15 cellular contexts compared by ENCODE assay signal in genomic region chr17:65037157-65037556, GRCh38. TPM values are rescaled to one million over a fixed set of nuclear protein-coding genes. Genes with fewer than 3 reads are reported as not detected.
DNase-seq lines count a peak whose midpoint lies in the region; ATAC-seq and TF ChIP-seq lines count a peak whose summit lies in the region.
"Had no signal": no experiment of that assay in that cellular context is flagged by ENCODE, and none has a peak within 500 bp of the region (broad histone marks: within the 10 kb centered on the region; RNA-seq: fewer than 3 reads in every experiment).

No MANE protein-coding gene starts in this region.

- H3K9me3 Mint-ChIP-seq in CD4-positive, alpha-beta memory T cell = no peaks in the 10 kb centered on the region
- H3K9me3 Mint-ChIP-seq in activated T-helper 2 cell treated with anti-CD3 and anti-CD28 coated beads, Interferon-gamma antibody, Interleukin-2, Interleukin-4, amounts not matched to agents 10 μg/mL and 5 μg/mL and 100 μg/mL, durations not matched to agents 14 hours and 24 hours and 36 hours = no peaks in the 10 kb centered on the region
- no peaks in the 10 kb centered on the region for H3K9me3 Mint-ChIP-seq in naive thymus-derived CD8-positive, alpha-beta T cell

- POLR2A ChIA-PET in CD4-positive, alpha-beta memory T cell (lab: Charles Lee; ENCODE audit: partially characterized antibody) = interaction anchor here (1.8 to 2.5 kb wide), 4 partner anchors 8 to 62 kb away, joined by 8 to 14 read pairs (median 10); no protein-coding TSS in a partner anchor
- POLR2A ChIA-PET in IMR-90 (lab: Charles Lee; ENCODE audit: unreplicated experiment) = no interaction called here
- POLR2A ChIA-PET in naive thymus-derived CD8-positive, alpha-beta T cell (lab: Charles Lee) = interaction anchor here (1.2 to 5.6 kb wide), 2 partner anchors 19 to 62 kb away, joined by 3 to 16 read pairs; no protein-coding TSS in a partner anchor

- peaks cover 13 to 17% of the 10 kb centered on the region in 2 donors for H3K36me3 Mint-ChIP-seq in CD4-positive, alpha-beta memory T cell
- peaks cover 53% of the 10 kb centered on the region for H3K36me3 Mint-ChIP-seq in activated T-helper 2 cell treated with anti-CD3 and anti-CD28 coated beads, Interferon-gamma antibody, Interleukin-2, Interleukin-4, amounts not matched to agents 10 μg/mL and 5 μg/mL and 100 μg/mL, durations not matched to agents 14 hours and 24 hours and 36 hours (ENCODE audit: low read depth)
- peaks cover 0 to 30% (median 3%) of the 10 kb centered on the region in 3 donors for H3K36me3 Mint-ChIP-seq in naive thymus-derived CD8-positive, alpha-beta T cell

- no peak overlapping the region for H4K91ac ChIP-seq in IMR-90 (ENCODE audit: insufficient read depth, low read depth, low read length)

- H2BK120ac ChIP-seq in IMR-90 (ENCODE audit: low read depth, low read length) = no peak overlapping the region

- H2BK20ac ChIP-seq in IMR-90 (ENCODE audit: low read depth, low read length) = no peak overlapping the region

- H4K8ac ChIP-seq in IMR-90 (ENCODE audit: low read depth in 2 of 2, low read length in 2 of 2) = no peak overlapping the region

- H2AFZ ChIP-seq in IMR-90 (replicated peaks; ENCODE audit: low read length, poor library complexity) (no peak overlapping the region), hepatocyte (no peak overlapping the region)

- no peak for TF ChIP-seq RAD21 in IMR-90 (IDR thresholded peaks at IDR 0.05; ENCODE audit: low read length)

- H3K23ac ChIP-seq in IMR-90 (ENCODE audit: low read depth, low read length) = 0 out of 2 replicates have a peak overlapping the region, but pooled peaks have one; percentile 27

- in situ Hi-C loops in IMR-90 (cut with MboI; ENCODE audit: low sequenced_read_pairs) = no loop called here

- peak overlapping the region in 5 of 8 donors; percentile 16 to 68 (median 33) for H3K4me3 Mint-ChIP-seq in CD4-positive, alpha-beta memory T cell
- no peak overlapping the region for H3K4me3 Mint-ChIP-seq in activated T-helper 2 cell treated with anti-CD3 and anti-CD28 coated beads, Interferon-gamma antibody, Interleukin-2, Interleukin-4, amounts not matched to agents 10 μg/mL and 5 μg/mL and 100 μg/mL, durations not matched to agents 14 hours and 24 hours and 36 hours (ENCODE audit: low read depth)
- peak overlapping the region in 7 of 10 donors; percentile 23 to 54 (median 38) for H3K4me3 Mint-ChIP-seq in naive thymus-derived CD8-positive, alpha-beta T cell

- ATAC-seq in IMR-90 (ENCODE audit: low read depth) (no peak), GM18868 (IDR thresholded peaks at IDR 0.05; ENCODE audit: unreplicated experiment) (no peak)
- ATAC-seq in naive thymus-derived CD8-positive, alpha-beta T cell = no peak

- TF ChIP-seq CTCF in IMR-90 (conservative IDR thresholded peaks at IDR 0.05; ENCODE audit: low read depth, low read length) = no peak
- TF ChIP-seq CTCF in hepatocyte (IDR thresholded peaks at IDR 0.05; ENCODE audit: poor library complexity) = no peak

- no peaks in the 10 kb centered on the region for H3K9me3 ChIP-seq in CD4-positive, alpha-beta memory T cell (ENCODE audit: control insufficient read depth in 1 of 2, low read length in 2 of 2)
- H3K9me3 ChIP-seq in IMR-90 (ENCODE audit: control insufficient read depth, insufficient read depth, low read length) = no peaks in the 10 kb centered on the region
- H3K9me3 ChIP-seq in hepatocyte (ENCODE audit: low read depth) = no peaks in the 10 kb centered on the region
- H3K9me3 ChIP-seq: heart left ventricle had no signal

- H3K79me2 ChIP-seq in hepatocyte = peaks cover 97% of the 10 kb centered on the region

- no peak overlapping the region for H4K5ac ChIP-seq in IMR-90 (ENCODE audit: low read depth, low read length)

- intact Hi-C loops in CD4-positive, alpha-beta memory T cell (cut with micrococcal nuclease) = no loop called here
- intact Hi-C loops in IMR-90 (cut with micrococcal nuclease) = no loop called here
- intact Hi-C loops in activated T-helper 2 cell treated with anti-CD3 and anti-CD28 coated beads, Interferon-gamma antibody, Interleukin-2, Interleukin-4, amounts not matched to agents 10 μg/mL and 5 μg/mL and 100 μg/mL, durations not matched to agents 14 hours and 24 hours and 36 hours (cut with micrococcal nuclease) = no loop called here

- no peak overlapping the region for H3K14ac ChIP-seq in IMR-90 (replicated peaks; ENCODE audit: low read depth, low read length)

- peaks cover 87% of the 10 kb centered on the region for H3K4me1 ChIP-seq in CD4-positive, alpha-beta memory T cell (ENCODE audit: insufficient read depth, low read length)
- H3K4me1 ChIP-seq in IMR-90 (ENCODE audit: control insufficient read depth, insufficient read depth, low read length) (peaks cover 10% of the 10 kb centered on the region), hepatocyte (ENCODE audit: insufficient read depth) (peaks cover 10% of the 10 kb centered on the region)

- peaks cover 49 to 79% (median 62%) of the 10 kb centered on the region in 4 donors for H3K4me1 Mint-ChIP-seq in CD4-positive, alpha-beta memory T cell
- H3K4me1 Mint-ChIP-seq in activated T-helper 2 cell treated with anti-CD3 and anti-CD28 coated beads, Interferon-gamma antibody, Interleukin-2, Interleukin-4, amounts not matched to agents 10 μg/mL and 5 μg/mL and 100 μg/mL, durations not matched to agents 14 hours and 24 hours and 36 hours (ENCODE audit: low read depth) = peaks cover 60% of the 10 kb centered on the region
- H3K4me1 Mint-ChIP-seq in naive thymus-derived CD8-positive, alpha-beta T cell = peaks cover 30 to 86% (median 68%) of the 10 kb centered on the region in 4 donors

- no peaks in the 10 kb centered on the region for H3K9me2 ChIP-seq in hepatocyte (replicated peaks; ENCODE audit: insufficient read depth)

- H2BK5ac ChIP-seq in IMR-90 (ENCODE audit: low read depth, low read length, poor library complexity, severe bottlenecking) = no peak overlapping the region

- no peaks in the 10 kb centered on the region for H3K36me3 ChIP-seq in CD4-positive, alpha-beta memory T cell (ENCODE audit: insufficient read depth, low read length)
- H3K36me3 ChIP-seq in IMR-90 (ENCODE audit: control insufficient read depth, insufficient read depth, low read length) = peaks cover 5% of the 10 kb centered on the region
- H3K36me3 ChIP-seq in hepatocyte (replicated peaks; ENCODE audit: insufficient read depth, low read depth) = no peaks in the 10 kb centered on the region
- H3K36me3 ChIP-seq: heart left ventricle had no signal

- H3K4me2 ChIP-seq in IMR-90 (ENCODE audit: low read depth, low read length) (no peak overlapping the region), hepatocyte (no peak overlapping the region)
- H3K4me2 ChIP-seq: KMS-11 had no signal

- no peaks in the 10 kb centered on the region for H3K27me3 Mint-ChIP-seq in CD4-positive, alpha-beta memory T cell
- H3K27me3 Mint-ChIP-seq in activated T-helper 2 cell treated with anti-CD3 and anti-CD28 coated beads, Interferon-gamma antibody, Interleukin-2, Interleukin-4, amounts not matched to agents 10 μg/mL and 5 μg/mL and 100 μg/mL, durations not matched to agents 14 hours and 24 hours and 36 hours (ENCODE audit: low read depth) = no peaks in the 10 kb centered on the region
- no peaks in the 10 kb centered on the region for H3K27me3 Mint-ChIP-seq in naive thymus-derived CD8-positive, alpha-beta T cell

- no peaks in the 10 kb centered on the region for H3K27me3 ChIP-seq in CD4-positive, alpha-beta memory T cell (ENCODE audit: insufficient read depth, low read length)
- no peaks in the 10 kb centered on the region for H3K27me3 ChIP-seq in IMR-90 (ENCODE audit: control insufficient read depth, insufficient read depth, low read length)
- no peaks in the 10 kb centered on the region for H3K27me3 ChIP-seq in hepatocyte
- H3K27me3 ChIP-seq: heart left ventricle had no signal

- no peak overlapping the region for H3K4me3 ChIP-seq in CD4-positive, alpha-beta memory T cell (ENCODE audit: low read length in 2 of 2)
- H3K4me3 ChIP-seq in IMR-90 (ENCODE audit: insufficient read depth, low read depth, low read length) (no peak overlapping the region), hepatocyte (no peak overlapping the region)
- H3K4me3 ChIP-seq: heart left ventricle had no signal

- BruUV-seq in IMR-90 (replicated peaks; lab: Mats Ljungman, UMichigan) = no TSS peak

- no peak overlapping the region for H3K4ac ChIP-seq in IMR-90 (ENCODE audit: low read depth, low read length)

- peak overlapping the region; percentile 24 to 95 (median 86) for H3K27ac Mint-ChIP-seq in CD4-positive, alpha-beta memory T cell
- H3K27ac Mint-ChIP-seq in activated T-helper 2 cell treated with anti-CD3 and anti-CD28 coated beads, Interferon-gamma antibody, Interleukin-2, Interleukin-4, amounts not matched to agents 10 μg/mL and 5 μg/mL and 100 μg/mL, durations not matched to agents 14 hours and 24 hours and 36 hours = peak overlapping the region; percentile 80
- peak overlapping the region; percentile 52 to 83 (median 66) for H3K27ac Mint-ChIP-seq in naive thymus-derived CD8-positive, alpha-beta T cell

- no peak overlapping the region for H2AK9ac ChIP-seq in IMR-90 (replicated peaks; ENCODE audit: low read depth, low read length, poor library complexity)

- H3K27ac ChIP-seq in CD4-positive, alpha-beta memory T cell (ENCODE audit: low read depth, low read length) = peak overlapping the region; percentile 22
- H3K27ac ChIP-seq in IMR-90 (ENCODE audit: insufficient read depth, low read length) = no peak overlapping the region
- H3K27ac ChIP-seq in hepatocyte = no peak overlapping the region
- H3K27ac ChIP-seq: KMS-11 had no signal

- 93% methylated on average over 2 of the region's 3 CpGs; no CpG with 5 or more reads in 1 of the 2 experiments for WGBS in IMR-90 (ENCODE audit: extremely low coverage in 2 of 2, insufficient read length in 1 of 2), 2 experiments
- WGBS in hepatocyte (ENCODE audit: low lambda C conversion rate, missing lambda C conversion rate) = 98% methylated on average over 3 of the region's 3 CpGs

- CTCF ChIA-PET in CD4-positive, alpha-beta memory T cell (lab: Charles Lee; ENCODE audit: partially characterized antibody) = no interaction called here
- CTCF ChIA-PET in IMR-90 (lab: Yijun Ruan, JAX) = no interaction called here

- peaks cover 21% of the 10 kb centered on the region for H3K9me1 ChIP-seq in IMR-90 (ENCODE audit: insufficient read depth, low read length)

- H3K18ac ChIP-seq in IMR-90 (ENCODE audit: low read depth, low read length) = no peak overlapping the region

- peak overlapping the region; percentile 20; the same call in 1 of the 2 replicates for H2AK5ac ChIP-seq in IMR-90 (ENCODE audit: low read depth, low read length)

- dilution Hi-C loops in IMR-90 (cut with HindIII; ENCODE audit: low sequenced_read_pairs, unreplicated experiment) = no loop called here

- no peak overlapping the region for H3K9ac ChIP-seq in IMR-90 (ENCODE audit: low read depth, low read length)
- H3K9ac ChIP-seq: KMS-11 had no signal

- peaks cover 8 to 64% of the 10 kb centered on the region in 2 experiments; a peak in 2 of 4 replicates for H3K79me1 ChIP-seq in IMR-90 (ENCODE audit: low read depth in 1 of 2, low read length in 2 of 2)

- no peak overlapping the region for H2BK15ac ChIP-seq in IMR-90 (ENCODE audit: low read depth, low read length)

- TF ChIP-seq POLR2A in IMR-90 (IDR thresholded peaks at IDR 0.05; ENCODE audit: low read depth, low read length) = no peak

- no peak overlapping the region for H3K56ac ChIP-seq in IMR-90 (ENCODE audit: extremely low read depth, insufficient read depth, low read length)

- no peak for DNase-seq in CD4-positive, alpha-beta memory T cell
- DNase-seq in IMR-90 (no peak), hepatocyte (ENCODE audit: low spot score) (no peak), NCI-H1436 (lab: John Stamatoyannopoulos, UW) (no peak), NCI-H2029 treated with DMSO at 0.1 percent for 48 hours (lab: John Stamatoyannopoulos, UW) (no peak)
- DNase-seq in activated T-helper 2 cell treated with anti-CD3 and anti-CD28 coated beads, Interferon-gamma antibody, Interleukin-2, Interleukin-4, amounts not matched to agents 10 μg/mL and 5 μg/mL and 100 μg/mL, durations not matched to agents 14 hours and 24 hours and 36 hours (ENCODE audit: low spot score) = no peak
- no peak for DNase-seq in naive thymus-derived CD8-positive, alpha-beta T cell
- DNase-seq: activated naive CD4-positive, alpha-beta T cell treated with anti-CD3 and anti-CD28 coated beads, Interleukin-2, amount 50 U/mL, for 16 hours; GOT3; heart left ventricle; NCI-H1930; NCI-H774; T1000 had no signal

- H4K20me1 ChIP-seq in IMR-90 (ENCODE audit: insufficient read depth, low read length) (peaks cover 71% of the 10 kb centered on the region), hepatocyte (ENCODE audit: insufficient read depth, poor library complexity, severe bottlenecking) (peaks cover 36% of the 10 kb centered on the region)

RNA-seq across cellular contexts. Expression of gene GNA13, which starts 19.4 kb away (rescaled TPM):
- 100 to 1,000 TPM; 102 to 107 TPM for total RNA-seq in CD4-positive, alpha-beta memory T cell
- polyA plus RNA-seq in CD4-positive, alpha-beta memory T cell = 10 to 100 TPM; 47.9 to 54.8 TPM
- total RNA-seq in IMR-90 (2012; rRNA removed) (37.6 and 57.2 TPM in 2 replicates), hepatocyte (67.6 and 69.5 TPM in 2 replicates)
- polyA plus RNA-seq in IMR-90 (2012; rRNA removed) (11.3 and 13.8 TPM in 2 replicates), hepatocyte (13.1 and 17.8 TPM in 2 replicates)
- polyA plus RNA-seq in IMR-90 (2012; cell fraction: cytosol; rRNA removed) = 3.5 and 3.9 TPM in 2 replicates
- polyA plus RNA-seq in IMR-90 (2012; cell fraction: nucleus; rRNA removed; ENCODE audit: low replicate concordance) = 2.6 and 9.4 TPM in 2 replicates
- 63.8 and 68.7 TPM in 2 replicates for total RNA-seq in activated T-helper 2 cell treated with anti-CD3 and anti-CD28 coated beads, Interferon-gamma antibody, Interleukin-2, Interleukin-4, amounts not matched to agents 10 μg/mL and 5 μg/mL and 100 μg/mL, durations not matched to agents 14 hours and 24 hours and 36 hours
- 10 to 100 TPM; 91.4 to 94.6 TPM for total RNA-seq in naive thymus-derived CD8-positive, alpha-beta T cell
- polyA plus RNA-seq in naive thymus-derived CD8-positive, alpha-beta T cell = 10 to 100 TPM; 23.7 to 32.9 (median 27.6) TPM
